9 cellular contexts compared by ENCODE assay signal in the genomic region with DNA sequence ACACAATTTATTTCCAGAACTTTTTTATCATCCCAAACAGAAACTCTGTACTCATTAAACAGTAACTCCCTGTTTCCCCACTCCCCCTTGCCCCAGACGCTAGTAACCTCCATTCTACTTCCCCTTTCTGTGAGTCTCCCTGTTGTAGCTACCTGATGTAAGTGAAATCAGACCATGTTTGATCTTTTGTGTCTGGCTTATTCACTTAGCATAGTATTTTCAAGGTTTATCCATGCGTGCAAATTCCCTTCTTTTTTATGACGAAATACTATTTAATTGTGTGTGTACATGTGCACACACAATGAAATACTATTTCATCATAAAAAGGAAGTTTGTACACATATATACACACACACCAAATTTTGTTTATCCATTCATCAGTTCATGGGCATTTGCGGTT. TPM values are rescaled to one million over a fixed set of nuclear protein-coding genes. Genes with fewer than 3 reads are reported as not detected.
DNase-seq lines count a peak whose midpoint lies in the region; ATAC-seq, FAIRE-seq and TF ChIP-seq lines count a peak whose summit lies in the region.
"Had no signal": no experiment of that assay in that cellular context is flagged by ENCODE, and none has a peak within 500 bp of the region (broad histone marks: within the 10 kb centered on the region; RNA-seq: fewer than 3 reads in every experiment).

No MANE protein-coding gene starts in this region.

- peaks cover 94% of the 10 kb centered on the region for H3K79me2 ChIP-seq in hepatocyte

- H3K4me2 ChIP-seq in hepatocyte: no peak overlapping the region

- TF ChIP-seq CTCF in hepatocyte (IDR thresholded peaks at IDR 0.05; ENCODE audit: poor library complexity): no peak

- H3K27me3 ChIP-seq in small intestine (ENCODE audit: control insufficient read depth in 2 of 2, insufficient read depth in 2 of 2, low read length in 2 of 2) (no peaks in the 10 kb centered on the region), hepatocyte (no peaks in the 10 kb centered on the region)

- FAIRE-seq in small intestine (lab: Jason Lieb, UNC): no peak

- H3K27ac ChIP-seq in small intestine (ENCODE audit: low read depth in 1 of 2, low read length in 1 of 2) (no peak overlapping the region), hepatocyte (no peak overlapping the region)

- H3K4me3 ChIP-seq in small intestine (ENCODE audit: low read depth in 1 of 2, low read length in 2 of 2): no peak overlapping the region
- no peak overlapping the region for H3K4me3 ChIP-seq in hepatocyte

- H3K9me3 ChIP-seq in small intestine (ENCODE audit: control insufficient read depth, low read depth) (no peaks in the 10 kb centered on the region), hepatocyte (ENCODE audit: low read depth) (no peaks in the 10 kb centered on the region)

- H3K4me1 ChIP-seq in small intestine (ENCODE audit: control insufficient read depth in 2 of 2, insufficient read depth in 1 of 2, low read depth in 1 of 2, low read length in 1 of 2) (no peaks in the 10 kb centered on the region), hepatocyte (ENCODE audit: insufficient read depth) (peaks cover 9% of the 10 kb centered on the region)

- ATAC-seq in GM19463 (IDR thresholded peaks at IDR 0.05; ENCODE audit: unreplicated experiment) (peak; percentile 39), HG03097 (IDR thresholded peaks at IDR 0.05; ENCODE audit: low FRiP score, unreplicated experiment) (peak; percentile 49)

- no peak overlapping the region for H2AFZ ChIP-seq in hepatocyte

- peak; percentile 67 for DNase-seq in SIG-M5 treated with dmso at 0.1 percent for 504 hours (lab: John Stamatoyannopoulos, UW; ENCODE audit: unreplicated experiment)
- DNase-seq in small intestine: no peak
- DNase-seq in SK-N-DZ (ENCODE audit: low spot score): no peak
- no peak for DNase-seq in activated T-cell treated with anti-CD3 and anti-CD28 coated beads for 4 hours
- no peak for DNase-seq in hepatocyte (ENCODE audit: low spot score)
- DNase-seq: NCI-H187, T-helper 9 cell had no signal

- H3K9me2 ChIP-seq in hepatocyte (replicated peaks; ENCODE audit: insufficient read depth): no peaks in the 10 kb centered on the region

- 72 to 90% (median 78%) methylated on average over 4 of the region's 4 CpGs for WGBS in small intestine, 3 donors
- WGBS in hepatocyte (ENCODE audit: low lambda C conversion rate, missing lambda C conversion rate): 86% methylated on average over 4 of the region's 4 CpGs

- H3K36me3 ChIP-seq in small intestine (ENCODE audit: control insufficient read depth in 2 of 2, insufficient read depth in 2 of 2, low read length in 2 of 2) (no peaks in the 10 kb centered on the region), hepatocyte (replicated peaks; ENCODE audit: insufficient read depth, low read depth) (no peaks in the 10 kb centered on the region)

- H4K20me1 ChIP-seq in hepatocyte (ENCODE audit: insufficient read depth, poor library complexity, severe bottlenecking): peaks cover 21% of the 10 kb centered on the region

RNA-seq across cellular contexts. Expression of a gene that starts 5.2 kb away (rescaled TPM):
- 1 to 10 TPM; 2.4 to 7.1 (median 3.1) TPM for polyA plus RNA-seq in small intestine
- polyA plus RNA-seq in SK-N-DZ (2014; cell fraction: cytosol; rRNA removed): 9.7 and 10.9 TPM in 2 replicates
- polyA plus RNA-seq in SK-N-DZ (2014; cell fraction: nucleus; rRNA removed): 39.9 and 41.0 TPM in 2 replicates
- total RNA-seq in hepatocyte: 32.3 and 36.7 TPM in 2 replicates
- polyA plus RNA-seq in hepatocyte: 17.8 and 19.3 TPM in 2 replicates

RNA-seq across cellular contexts. Expression of a gene that starts 37.1 kb away (rescaled TPM):
- polyA plus RNA-seq in small intestine (10 to 100 TPM in 1 of 3 donors, 1 to 10 TPM in 2; 2.2 to 12.8 (median 3.0) TPM), hepatocyte (244 and 466 TPM in 2 replicates)
- polyA plus RNA-seq in SK-N-DZ (2014; cell fraction: cytosol; rRNA removed): not detected in 2 replicates
- polyA plus RNA-seq in SK-N-DZ (2014; cell fraction: nucleus; rRNA removed): not detected in 2 replicates
- total RNA-seq in hepatocyte: 175 and 225 TPM in 2 replicates

Comparison
In these comparisons a context has a peak if more than half of its experiments do, and no peak if none do; other contexts are left out.
1. RNA of a gene that starts 37.1 kb away (polyA plus RNA-seq): 244 to 466 TPM in hepatocyte; 2.2 to 12.8 TPM in small intestine; every median in the first group is over 10 times any median in the second.